ENCODE assay signal across 16 cellular contexts in genomic region chr3:108283006-108283405, GRCh38. TPM values are rescaled to one million over a fixed set of nuclear protein-coding genes. Genes with fewer than 3 reads are reported as not detected.
"Had no signal": no experiment of that assay in that cellular context is flagged by ENCODE, and none has a peak within 500 bp of the region (broad histone marks: within the 10 kb centered on the region; RNA-seq: fewer than 3 reads in every experiment).

No MANE protein-coding gene starts in this region.

- H3K27ac ChIP-seq: parathyroid adenoma, tibial artery had no signal

- H3K4me3 ChIP-seq: tibial artery had no signal

- H3K4me3 Mint-ChIP-seq: activated naive CD8-positive, alpha-beta T cell treated with anti-CD3 and anti-CD28 coated beads, Interleukin-2, amount 10 ng/mL, durations not matched to agents 7 days and 5 days; activated T-helper 1 cell treated with anti-CD3 and anti-CD28 coated beads, Interleukin-12 subunit alpha, Interleukin-12 subunit beta, Interleukin-2, Interleukin-4 antibody, amounts not matched to agents 30 ng/mL and 10 ng/mL and 1 ng/mL, durations not matched to agents 14 hours and 24 hours and 36 hours; effector memory CD8-positive, alpha-beta T cell; naive B cell; stimulated activated naive B cell treated with anti-CD40 and anti-IgM and Interleukin-4, amounts not matched to agents 10 μg/mL and 1 μg/mL and 100 μg/mL, for 72 hours had no signal

- H3K27me3 Mint-ChIP-seq: activated naive CD8-positive, alpha-beta T cell treated with anti-CD3 and anti-CD28 coated beads, Interleukin-2, amount 10 ng/mL, durations not matched to agents 7 days and 5 days; effector memory CD8-positive, alpha-beta T cell; naive B cell; stimulated activated naive B cell treated with anti-CD40 and anti-IgM and Interleukin-4, amounts not matched to agents 10 μg/mL and 1 μg/mL and 100 μg/mL, for 72 hours had no signal

- DNase-seq: activated CD4-positive, alpha-beta T cell treated with anti-CD3 and anti-CD28 coated beads, Interleukin-2, amount 50 U/mL, for 1 hour; activated naive CD8-positive, alpha-beta T cell treated with anti-CD3 and anti-CD28 coated beads, Interleukin-2, amount 10 ng/mL, durations not matched to agents 7 days and 5 days; effector memory CD8-positive, alpha-beta T cell; foreskin melanocyte; naive B cell; retina; stimulated activated CD4-positive, alpha-beta T cell treated with anti-CD3 and anti-CD28 coated beads, Interleukin-2, amount 100 ng/mL, for 48 hours; stimulated activated naive B cell treated with anti-CD40 and anti-IgM and Interleukin-4, amounts not matched to agents 10 μg/mL and 1 μg/mL and 100 μg/mL, for 72 hours; T-helper 9 cell; tibial artery had no signal

- H2AFZ ChIP-seq: parathyroid adenoma had no signal

- H3K79me2 ChIP-seq: parathyroid adenoma had no signal

- H3K27me3 ChIP-seq: tibial artery had no signal

- H3K4me1 Mint-ChIP-seq: naive B cell had no signal

- ATAC-seq: activated CD4-positive, CD25-positive, alpha-beta regulatory T cell treated with anti-CD3 and anti-CD28 coated beads, Interleukin-2, amount 50 U/mL, for 24 hours; effector memory CD8-positive, alpha-beta T cell; stimulated activated naive B cell treated with anti-CD40 and anti-IgM and Interleukin-4, amounts not matched to agents 10 μg/mL and 1 μg/mL and 100 μg/mL, for 72 hours had no signal

- H3K27ac Mint-ChIP-seq: activated naive CD8-positive, alpha-beta T cell treated with anti-CD3 and anti-CD28 coated beads, Interleukin-2, amount 10 ng/mL, durations not matched to agents 7 days and 5 days; activated T-helper 1 cell treated with anti-CD3 and anti-CD28 coated beads, Interleukin-12 subunit alpha, Interleukin-12 subunit beta, Interleukin-2, Interleukin-4 antibody, amounts not matched to agents 30 ng/mL and 10 ng/mL and 1 ng/mL, durations not matched to agents 14 hours and 24 hours and 36 hours; effector memory CD8-positive, alpha-beta T cell; naive B cell; stimulated activated naive B cell treated with anti-CD40 and anti-IgM and Interleukin-4, amounts not matched to agents 10 μg/mL and 1 μg/mL and 100 μg/mL, for 72 hours had no signal

- H3K4me1 ChIP-seq: parathyroid adenoma, tibial artery had no signal

- H3K36me3 ChIP-seq: tibial artery had no signal

RNA-seq across cellular contexts. Expression of gene HHLA2, which starts 13.3 kb away (rescaled TPM):
- total RNA-seq: fibroblast of lung, lung microvascular endothelial cell, skeletal muscle tissue had no signal
- polyA plus RNA-seq: fibroblast of lung had no signal
